ENCODE assay signal across 21 cellular contexts in genomic region chr1:11245904-11246726, GRCh38. TPM values are rescaled to one million over a fixed set of nuclear protein-coding genes. Genes with fewer than 3 reads are reported as not detected.
DNase-seq lines count a peak whose midpoint lies in the region; ATAC-seq and TF ChIP-seq lines count a peak whose summit lies in the region.
"Had no signal": no experiment of that assay in that cellular context is flagged by ENCODE, and none has a peak within 500 bp of the region (broad histone marks: within the 10 kb centered on the region; RNA-seq: fewer than 3 reads in every experiment).

No MANE protein-coding gene starts in this region.

- no peak overlapping the region for H3K56ac ChIP-seq in mesendoderm (ENCODE audit: low read length)

- no peak overlapping the region for H2AFZ ChIP-seq in OCI-LY7 (ENCODE audit: low read length)
- H2AFZ ChIP-seq: neural progenitor cell had no signal

- H3K79me2 ChIP-seq in OCI-LY7 (ENCODE audit: insufficient read depth, low read depth, low read length) (no peaks in the 10 kb centered on the region), mesendoderm (ENCODE audit: control insufficient read depth, insufficient read depth, low read length) (no peaks in the 10 kb centered on the region)

- no peaks in the 10 kb centered on the region for H3K27me3 ChIP-seq in effector memory CD4-positive, alpha-beta T cell (replicated peaks; ENCODE audit: control insufficient read depth, insufficient read depth, low read length, poor library complexity, severe bottlenecking)
- H3K27me3 ChIP-seq in A673 (replicated peaks; ENCODE audit: insufficient read depth, low read depth, low read length, poor library complexity) (no peaks in the 10 kb centered on the region), mesendoderm (ENCODE audit: insufficient read depth, low read length, poor library complexity) (no peaks in the 10 kb centered on the region)
- H3K27me3 ChIP-seq: gastrocnemius medialis, neural progenitor cell had no signal

- H3K27ac ChIP-seq in OCI-LY7 (ENCODE audit: low read depth, low read length, poor library complexity, severe bottlenecking) = no peak overlapping the region
- H3K27ac ChIP-seq in effector memory CD4-positive, alpha-beta T cell (ENCODE audit: insufficient read depth, low read length, poor library complexity, severe bottlenecking) = peak overlapping the region; percentile 50
- H3K27ac ChIP-seq in A673 (ENCODE audit: low read depth, low read length, poor library complexity, severe bottlenecking) = no peak overlapping the region
- no peak overlapping the region for H3K27ac ChIP-seq in mesendoderm (ENCODE audit: low read depth, low read length)
- H3K27ac ChIP-seq: coronary artery, epithelial cell of prostate, neural progenitor cell had no signal

- H3K36me3 ChIP-seq in OCI-LY7 (ENCODE audit: insufficient read depth, low read length) (peaks cover 75% of the 10 kb centered on the region), A673 (ENCODE audit: insufficient read depth, low read length, poor library complexity, severe bottlenecking) (peaks cover 37% of the 10 kb centered on the region), mesendoderm (ENCODE audit: control insufficient read depth, insufficient read depth, low read length) (peaks cover 22% of the 10 kb centered on the region)
- H3K36me3 ChIP-seq in effector memory CD4-positive, alpha-beta T cell (ENCODE audit: control insufficient read depth, insufficient read depth, low read length) = peaks cover 32% of the 10 kb centered on the region

- no peaks in the 10 kb centered on the region for H3K9me3 ChIP-seq in OCI-LY7 (ENCODE audit: low read length)
- no peaks in the 10 kb centered on the region for H3K9me3 ChIP-seq in effector memory CD4-positive, alpha-beta T cell (ENCODE audit: control insufficient read depth, low read length)
- H3K9me3 ChIP-seq in A673 (ENCODE audit: low read depth, low read length, poor library complexity, severe bottlenecking) = no peaks in the 10 kb centered on the region
- H3K9me3 ChIP-seq: gastrocnemius medialis had no signal

- no peak overlapping the region for H3K4me3 Mint-ChIP-seq in nephron progenitor cell
- H3K4me3 Mint-ChIP-seq: CD14-positive monocyte; neural progenitor cell; stimulated activated naive CD8-positive, alpha-beta T cell treated with anti-CD3 and anti-CD28 coated beads, Interleukin-15, Interleukin-2, amounts not matched to agents 100 ng/mL and 50 ng/mL, for 24 hours had no signal

- H3K4me2 ChIP-seq in OCI-LY7 (ENCODE audit: low read length) = no peak overlapping the region
- no peak overlapping the region for H3K4me2 ChIP-seq in mesendoderm (ENCODE audit: low read length)
- H3K4me2 ChIP-seq: neural progenitor cell had no signal

- no peak overlapping the region for H4K8ac ChIP-seq in mesendoderm (ENCODE audit: low read depth, low read length)

- no peak for TF ChIP-seq CTCF in OCI-LY7 (conservative IDR thresholded peaks at IDR 0.05; ENCODE audit: low read length)
- no peak for TF ChIP-seq CTCF in nephron progenitor cell (IDR thresholded peaks at IDR 0.05)
- TF ChIP-seq CTCF in A673 (conservative IDR thresholded peaks at IDR 0.05; ENCODE audit: low read depth, low read length) = no peak

- no peak overlapping the region for H3K18ac ChIP-seq in mesendoderm (ENCODE audit: low read length)

- no peak for ATAC-seq in GM18867 (IDR thresholded peaks at IDR 0.05; ENCODE audit: unreplicated experiment)
- ATAC-seq: gastrocnemius medialis, right cardiac atrium had no signal

- H3K27me3 Mint-ChIP-seq in nephron progenitor cell (ENCODE audit: low read depth, poor library complexity) = no peaks in the 10 kb centered on the region
- H3K27me3 Mint-ChIP-seq: stimulated activated naive CD8-positive, alpha-beta T cell treated with anti-CD3 and anti-CD28 coated beads, Interleukin-15, Interleukin-2, amounts not matched to agents 100 ng/mL and 50 ng/mL, for 24 hours had no signal

- H4K20me1 ChIP-seq in OCI-LY7 (ENCODE audit: insufficient read depth, low read length) = no peaks in the 10 kb centered on the region

- intact Hi-C loops in OCI-LY7 (cut with micrococcal nuclease; ENCODE audit: unreplicated experiment) (loop anchor here (10.0 kb wide), 1 partner anchor 211 kb away; no protein-coding TSS in a partner anchor), A673 (cut with micrococcal nuclease; ENCODE audit: unreplicated experiment) (no loop called here)

- POLR2A ChIA-PET in OCI-LY7 (lab: Charles Lee) = interaction anchor here (0.8 kb wide), 1 partner anchor 17 kb away, joined by 3 read pairs; no protein-coding TSS in a partner anchor
- POLR2A ChIA-PET in A673 (lab: Charles Lee; ENCODE audit: low non-redundant PET) = no interaction called here

- H3K23ac ChIP-seq in mesendoderm (ENCODE audit: low read length) = no peak overlapping the region

- no peaks in the 10 kb centered on the region for H3K4me1 Mint-ChIP-seq in nephron progenitor cell
- H3K4me1 Mint-ChIP-seq: CD14-positive monocyte had no signal

- H3K4ac ChIP-seq in mesendoderm (ENCODE audit: low read depth, low read length) = no peak overlapping the region

- DNase-seq in NCI-H748 (lab: John Stamatoyannopoulos, UW; ENCODE audit: unreplicated experiment) = peak; percentile 5
- no peak for DNase-seq in NCI-H748 treated with DMSO at 0.1 percent for 48 hours (lab: John Stamatoyannopoulos, UW)
- DNase-seq in OCI-LY7 (ENCODE audit: low spot score) = no peak
- DNase-seq in effector memory CD4-positive, alpha-beta T cell = no peak
- no peak for DNase-seq in nephron progenitor cell
- no peak for DNase-seq in A673 (ENCODE audit: low spot score)
- DNase-seq in mesendoderm = no peak
- DNase-seq: activated effector memory CD4-positive, alpha-beta T cell treated with Interleukin-2 at 50 U/mL for 16 hours; gastrocnemius medialis; Kasumi-1; NCI-H1105 treated with DMSO at 0.1 percent for 48 hours; NK-92 treated with Interleukin-12 subunit alpha and Interleukin-12 subunit beta, amount 100 ng/mL, for 24 hours; right cardiac atrium had no signal

- no peak overlapping the region for H2AK5ac ChIP-seq in mesendoderm (ENCODE audit: low read length)

- no peak overlapping the region for H2BK15ac ChIP-seq in mesendoderm (replicated peaks; ENCODE audit: low read depth)

- H3K79me1 ChIP-seq in mesendoderm (ENCODE audit: low read length) = no peaks in the 10 kb centered on the region

- H4K5ac ChIP-seq in mesendoderm (ENCODE audit: low read length) = no peak overlapping the region

- H3K4me3 ChIP-seq in OCI-LY7 (ENCODE audit: low read depth, low read length, poor library complexity, severe bottlenecking) (no peak overlapping the region), A673 (ENCODE audit: low read depth, low read length, poor library complexity, severe bottlenecking) (no peak overlapping the region), mesendoderm (ENCODE audit: low read length) (no peak overlapping the region)
- H3K4me3 ChIP-seq in effector memory CD4-positive, alpha-beta T cell (ENCODE audit: insufficient read depth, low read depth, low read length, poor library complexity, severe bottlenecking) = no peak overlapping the region
- H3K4me3 ChIP-seq: coronary artery, gastrocnemius medialis, neural progenitor cell had no signal

- H2BK5ac ChIP-seq in mesendoderm (ENCODE audit: low read length) = no peak overlapping the region

- H3K36me3 Mint-ChIP-seq in nephron progenitor cell (ENCODE audit: low read depth) = peaks cover 34% of the 10 kb centered on the region

- H2BK120ac ChIP-seq in mesendoderm (ENCODE audit: low read depth, low read length) = no peak overlapping the region

- no peaks in the 10 kb centered on the region for H3K9me2 ChIP-seq in OCI-LY7 (ENCODE audit: insufficient read depth, low read length)

- H3K9ac ChIP-seq in mesendoderm (ENCODE audit: low read length) = no peak overlapping the region
- H3K9ac ChIP-seq: neural progenitor cell had no signal

- peaks cover 9% of the 10 kb centered on the region for H3K9me3 Mint-ChIP-seq in nephron progenitor cell
- H3K9me3 Mint-ChIP-seq: neural progenitor cell; stimulated activated naive CD8-positive, alpha-beta T cell treated with anti-CD3 and anti-CD28 coated beads, Interleukin-15, Interleukin-2, amounts not matched to agents 100 ng/mL and 50 ng/mL, for 24 hours had no signal

- peak overlapping the region; percentile 79 for H3K27ac Mint-ChIP-seq in nephron progenitor cell
- H3K27ac Mint-ChIP-seq: neural progenitor cell had no signal

- H3K4me1 ChIP-seq in OCI-LY7 (ENCODE audit: insufficient read depth, low read length, poor library complexity, severe bottlenecking) (peaks cover 5% of the 10 kb centered on the region), A673 (ENCODE audit: insufficient read depth, low read length, poor library complexity, severe bottlenecking) (no peaks in the 10 kb centered on the region), mesendoderm (ENCODE audit: control insufficient read depth, low read depth, low read length) (no peaks in the 10 kb centered on the region)
- peaks cover 11% of the 10 kb centered on the region for H3K4me1 ChIP-seq in effector memory CD4-positive, alpha-beta T cell (ENCODE audit: control insufficient read depth, insufficient read depth, low read length, poor library complexity, severe bottlenecking)
- H3K4me1 ChIP-seq: gastrocnemius medialis, neural progenitor cell had no signal

- no CpG with 5 or more reads among the region's 7 CpGs for WGBS in mesendoderm (ENCODE audit: extremely low coverage, insufficient coverage, low lambda C conversion rate)

- CTCF ChIA-PET in OCI-LY7 (lab: Charles Lee; ENCODE audit: unreplicated experiment) (no interaction called here), A673 (lab: Charles Lee) (no interaction called here)

- BruUV-seq in OCI-LY7 (replicated peaks; lab: Mats Ljungman, UMichigan) (TSS peak; percentile 24), A673 (replicated peaks; lab: Mats Ljungman, UMichigan) (no TSS peak)

RNA-seq across cellular contexts. Expression of gene MTOR, which starts 16.2 kb away (rescaled TPM):
- total RNA-seq in OCI-LY7 (2014; rRNA removed; shearing (Covaris generic)) = 41.1 and 41.5 TPM in 2 replicates
- total RNA-seq in OCI-LY7 (2022) = 58.5 and 58.6 TPM in 2 replicates
- total RNA-seq in A673 (2021) = 63.7 and 66.3 TPM in 2 replicates
- polyA plus RNA-seq in mesendoderm (2013, experiment 1 of 2) = 24.6 TPM
- polyA plus RNA-seq in mesendoderm (2013, experiment 2 of 2) = 25.0 TPM

RNA-seq across cellular contexts. Expression of gene UBIAD1, which starts 26.9 kb away (rescaled TPM):
- total RNA-seq in OCI-LY7 (2014; rRNA removed; shearing (Covaris generic)) = 22.4 and 22.7 TPM in 2 replicates
- total RNA-seq in OCI-LY7 (2022) = 27.9 and 28.9 TPM in 2 replicates
- 19.6 and 20.5 TPM in 2 replicates for total RNA-seq in A673 (2021)
- polyA plus RNA-seq in mesendoderm (2013, experiment 1 of 2) = 18.3 TPM
- 18.0 TPM for polyA plus RNA-seq in mesendoderm (2013, experiment 2 of 2)

RNA-seq across cellular contexts. Expression of gene ANGPTL7, which starts 57.0 kb away (rescaled TPM):
- total RNA-seq in OCI-LY7 (2014; rRNA removed; shearing (Covaris generic)) = not detected in 2 replicates
- total RNA-seq in OCI-LY7 (2022) (not detected in 2 replicates), A673 (2021) (not detected in 2 replicates)
- polyA plus RNA-seq in mesendoderm (2013, experiment 1 of 2) = 0.01 TPM
- polyA plus RNA-seq in mesendoderm (2013, experiment 2 of 2) = 0.03 TPM
- total RNA-seq: lung microvascular endothelial cell, RPMI7951 had no signal
- polyA plus RNA-seq: CD14-positive monocyte had no signal
